ENCODE assay signal across 9 cellular contexts in genomic region chr2:133641497-133641896, GRCh38.
DNase-seq lines count a peak whose midpoint lies in the region; ATAC-seq and TF ChIP-seq lines count a peak whose summit lies in the region.
"Had no signal": no experiment of that assay in that cellular context is flagged by ENCODE, and none has a peak within 500 bp of the region (broad histone marks: within the 10 kb centered on the region; RNA-seq: fewer than 3 reads in every experiment).

No MANE protein-coding gene starts in this region.

- DNase-seq in EL (peak; percentile 57), foreskin keratinocyte (peak; percentile 96 to 98), nucleus accumbens (lab: John Stamatoyannopoulos, UW) (peak in 50 of 56 donors; percentile 4 to 89 (median 50)), cerebellar cortex (ENCODE audit: low spot score) (no peak), NCI-H2227 treated with DMSO at 0.1 percent for 48 hours (lab: John Stamatoyannopoulos, UW) (no peak), NCI-H446 (lab: John Stamatoyannopoulos, UW) (no peak)
- no peak for DNase-seq in activated effector memory CD4-positive, alpha-beta T cell treated with anti-CD3 and anti-CD28 coated beads, Interleukin-2, amount 50 U/mL, for 16 hours
- DNase-seq: NCI-H1930 had no signal

- ATAC-seq in foreskin keratinocyte, result peak; percentile 99

- peak overlapping the region; percentile 29 for H3K27ac ChIP-seq in foreskin keratinocyte

- no peaks in the 10 kb centered on the region for H3K27me3 ChIP-seq in foreskin keratinocyte

- H3K4me1 ChIP-seq in foreskin keratinocyte, result peaks cover 25% of the 10 kb centered on the region

- peak; percentile 93 for TF ChIP-seq CTCF in foreskin keratinocyte (conservative IDR thresholded peaks at IDR 0.05)

TF ChIP-seq in PFSK-1, 5 proteins besides CTCF, POLR2A, EP300 and RAD21:
- TF ChIP-seq POLR2AphosphoS5 (IDR thresholded peaks at IDR 0.05; ENCODE audit: low read depth, low read length) (no peak), REST (IDR thresholded peaks at IDR 0.05; ENCODE audit: insufficient read depth in 1 of 2, low read depth in 2 of 2, low read length in 2 of 2) (no peak), SIN3A (IDR thresholded peaks at IDR 0.05; ENCODE audit: borderline replicate concordance, insufficient read depth, low read length) (peak; percentile 39; the same call in 1 of the 2 replicates), TAF1 (IDR thresholded peaks at IDR 0.05; ENCODE audit: borderline replicate concordance, insufficient read depth, low read length) (no peak), FOXP2 (optimal IDR thresholded peaks at IDR 0.05; ENCODE audit: borderline replicate concordance, extremely low read depth, extremely low read length, insufficient read depth) (no peak)

Comparison
In these comparisons a context has a peak if more than half of its experiments do, and no peak if none do; other contexts are left out.
1. DNase-seq: peak in EL (single experiment), foreskin keratinocyte (2 of 2) and nucleus accumbens (50 of 56); none in cerebellar cortex (single experiment), NCI-H2227 treated with DMSO at 0.1 percent for 48 hours (single experiment), NCI-H446 (0 of 2) and activated effector memory CD4-positive, alpha-beta T cell treated with anti-CD3 and anti-CD28 coated beads, Interleukin-2, amount 50 U/mL, for 16 hours (single experiment).